19 cellular contexts compared by ENCODE assay signal in genomic region chr14:104171029-104171697, GRCh38. TPM values are rescaled to one million over a fixed set of nuclear protein-coding genes. Genes with fewer than 3 reads are reported as not detected.
DNase-seq lines count a peak whose midpoint lies in the region; ATAC-seq and TF ChIP-seq lines count a peak whose summit lies in the region.
"Had no signal": no experiment of that assay in that cellular context is flagged by ENCODE, and none has a peak within 500 bp of the region (broad histone marks: within the 10 kb centered on the region; RNA-seq: fewer than 3 reads in every experiment).

No MANE protein-coding gene starts in this region.

- H3K9ac ChIP-seq in H9 (ENCODE audit: extremely low read depth, insufficient read length, low read length) (no peak overlapping the region), neural progenitor cell (no peak overlapping the region)
- H3K9ac ChIP-seq: GM23248 had no signal

- H2BK5ac ChIP-seq in H9 (ENCODE audit: insufficient read length, low read length), result no peak overlapping the region

- no peaks in the 10 kb centered on the region for H3K27me3 ChIP-seq in H9 (ENCODE audit: insufficient read depth, low read length)
- H3K27me3 ChIP-seq in neural progenitor cell, result no peaks in the 10 kb centered on the region
- H3K27me3 ChIP-seq: right atrium auricular region had no signal

- H3K4me3 Mint-ChIP-seq in H9, result peak overlapping the region; percentile 25 to 60; a peak in 3 of 5 replicates
- peak overlapping the region; percentile 47 for H3K4me3 Mint-ChIP-seq in WTC11
- no peak overlapping the region for H3K4me3 Mint-ChIP-seq in neural progenitor cell
- H3K4me3 Mint-ChIP-seq: activated naive CD4-positive, alpha-beta T cell treated with anti-CD3 and anti-CD28 coated beads, Interleukin-2, amount 10 ng/mL, durations not matched to agents 7 days and 5 days; dendritic cell treated with granulocyte-macrophage colony-stimulating factor and Interleukin-4, amounts not matched to agents 40 ng/mL and 50 ng/mL, for 4 days; nephron had no signal

- H4K20me1 ChIP-seq in H9 (ENCODE audit: control insufficient read depth, insufficient read depth, insufficient read length) (no peaks in the 10 kb centered on the region), neural progenitor cell (ENCODE audit: low read depth) (peaks cover 32% of the 10 kb centered on the region)

- peaks cover 4% of the 10 kb centered on the region; the same call in 1 of the 2 replicates for H3K4me1 ChIP-seq in H9 (ENCODE audit: insufficient read depth, low read length)
- H3K4me1 ChIP-seq in neural progenitor cell, result peaks cover 28% of the 10 kb centered on the region

- no peak overlapping the region for H2AFZ ChIP-seq in H9 (ENCODE audit: low read length)
- no peak overlapping the region for H2AFZ ChIP-seq in neural progenitor cell (replicated peaks)
- H2AFZ ChIP-seq: GM23248 had no signal

- peak overlapping the region; percentile 44; the same call in 1 of the 2 replicates for H3K14ac ChIP-seq in H9 (ENCODE audit: insufficient read depth, low read length)

- H4K5ac ChIP-seq in H9 (ENCODE audit: insufficient read length, low read depth, low read length), result no peak overlapping the region

- H3K27ac ChIP-seq in H9 (ENCODE audit: insufficient read length, low read depth, low read length), result no peak overlapping the region
- no peak overlapping the region for H3K27ac ChIP-seq in neural progenitor cell
- H3K27ac ChIP-seq: GM23248, right atrium auricular region had no signal

- H2BK120ac ChIP-seq in H9 (ENCODE audit: low read depth, low read length, poor library complexity, severe bottlenecking), result no peak overlapping the region

- H3F3A ChIP-seq in neural progenitor cell (ENCODE audit: low read depth), result no peaks in the 10 kb centered on the region

- no peak overlapping the region for H2BK20ac ChIP-seq in H9 (ENCODE audit: low read depth, low read length, poor library complexity, severe bottlenecking)

- no peaks in the 10 kb centered on the region for H3K79me1 ChIP-seq in H9 (ENCODE audit: insufficient read depth, low read depth, low read length, poor library complexity, severe bottlenecking)

- H3K36me3 Mint-ChIP-seq in H9 (ENCODE audit: insufficient read depth in 1 of 3, low read depth in 3 of 3), result peaks cover 2 to 11% (median 7%) of the 10 kb centered on the region in 3 experiments; a peak in 4 of 7 replicates
- H3K36me3 Mint-ChIP-seq in WTC11, result 0 out of 2 replicates have a peak, but pooled peaks cover 2% of the 10 kb centered on the region
- no peaks in the 10 kb centered on the region for H3K36me3 Mint-ChIP-seq in neural progenitor cell
- H3K36me3 Mint-ChIP-seq: activated naive CD4-positive, alpha-beta T cell treated with anti-CD3 and anti-CD28 coated beads, Interleukin-2, amount 10 ng/mL, durations not matched to agents 7 days and 5 days had no signal

- H3K56ac ChIP-seq in H9 (ENCODE audit: insufficient read length, low read depth, low read length), result no peak overlapping the region

- H2BK15ac ChIP-seq in H9 (ENCODE audit: low read depth, low read length), result no peak overlapping the region

- H2AK5ac ChIP-seq in H9 (ENCODE audit: insufficient read length, low read length), result no peak overlapping the region

- H3K27ac Mint-ChIP-seq in H9 (peak overlapping the region in 1 of 3 experiments; percentile 48; a peak in 1 of 7 replicates), WTC11 (peak overlapping the region; percentile 89), neural progenitor cell (no peak overlapping the region)
- H3K27ac Mint-ChIP-seq: activated naive CD4-positive, alpha-beta T cell treated with anti-CD3 and anti-CD28 coated beads, Interleukin-2, amount 10 ng/mL, durations not matched to agents 7 days and 5 days; dendritic cell treated with granulocyte-macrophage colony-stimulating factor and Interleukin-4, amounts not matched to agents 40 ng/mL and 50 ng/mL, for 4 days had no signal

- H3T11ph ChIP-seq in H9 (ENCODE audit: low read length), result no peak overlapping the region

- H4K8ac ChIP-seq in H9 (replicated peaks; ENCODE audit: insufficient read length, low read depth, low read length), result no peak overlapping the region

- ATAC-seq in WTC11 (peak; percentile 71), GM18907 (IDR thresholded peaks at IDR 0.05; ENCODE audit: unreplicated experiment) (no peak)

- POLR2A ChIA-PET in WTC11 (lab: Charles Lee), result no interaction called here

- H3K4ac ChIP-seq in H9 (ENCODE audit: low read depth, low read length), result no peak overlapping the region

- H3K4me3 ChIP-seq in iPS-18c (ENCODE audit: insufficient read depth, low read depth, low read length) (peak overlapping the region; percentile 15; the same call in 1 of the 2 replicates), neural progenitor cell (no peak overlapping the region)
- H3K4me3 ChIP-seq: GM23248, right atrium auricular region had no signal

- H3K23me2 ChIP-seq in H9 (ENCODE audit: insufficient read length, low read depth, low read length, poor library complexity, severe bottlenecking), result no peaks in the 10 kb centered on the region

- no peak overlapping the region for H3K23ac ChIP-seq in H9 (ENCODE audit: insufficient read length, low read depth, low read length)

- H3K9me3 ChIP-seq in H9 (ENCODE audit: control insufficient read depth, low read depth, low read length) (no peaks in the 10 kb centered on the region), iPS-18c (ENCODE audit: control insufficient read depth, insufficient read depth, low read length) (no peaks in the 10 kb centered on the region), neural progenitor cell (ENCODE audit: low read depth) (no peaks in the 10 kb centered on the region)
- H3K9me3 ChIP-seq: right atrium auricular region had no signal

- H3K79me2 ChIP-seq in H9 (ENCODE audit: insufficient read depth, low read length) (no peaks in the 10 kb centered on the region), neural progenitor cell (ENCODE audit: low read depth) (no peaks in the 10 kb centered on the region)

- peaks cover 25 to 31% of the 10 kb centered on the region in 2 experiments for H3K4me1 Mint-ChIP-seq in H9
- H3K4me1 Mint-ChIP-seq in WTC11, result peaks cover 26% of the 10 kb centered on the region
- H3K4me1 Mint-ChIP-seq in neural progenitor cell, result peaks cover 16% of the 10 kb centered on the region
- H3K4me1 Mint-ChIP-seq: activated naive CD4-positive, alpha-beta T cell treated with anti-CD3 and anti-CD28 coated beads, Interleukin-2, amount 10 ng/mL, durations not matched to agents 7 days and 5 days had no signal

- DNase-seq in H9 (peak; percentile 94), WTC11 (ENCODE audit: low spot score) (peak; percentile 79), neural progenitor cell (ENCODE audit: low spot score) (peak; percentile 70), glomerular visceral epithelial cell (ENCODE audit: extremely low spot score) (no peak), NCI-H146 (lab: John Stamatoyannopoulos, UW) (no peak)
- no peak for DNase-seq in activated CD4-positive, alpha-beta T cell treated with anti-CD3 and anti-CD28 coated beads for 1 hour
- DNase-seq: activated naive CD4-positive, alpha-beta T cell treated with anti-CD3 and anti-CD28 coated beads, Interleukin-2, amount 10 ng/mL, durations not matched to agents 7 days and 5 days; EL; glutamatergic neuron; GM23248; NCI-H187; NCI-H510A treated with DMSO at 0.1 percent for 48 hours; T-helper 9 cell had no signal

- H3K18ac ChIP-seq in H9 (ENCODE audit: insufficient read length, low read depth, low read length), result no peak overlapping the region

- H3K36me3 ChIP-seq in neural progenitor cell, result no peaks in the 10 kb centered on the region
- H3K36me3 ChIP-seq: right atrium auricular region had no signal

- TF ChIP-seq CTCF in H9 (conservative IDR thresholded peaks at IDR 0.05) (peak; percentile 40), WTC11 (IDR thresholded peaks at IDR 0.05) (no peak), neural progenitor cell (IDR thresholded peaks at IDR 0.05) (peak; percentile 33)

- CTCF ChIA-PET in WTC11 (lab: Charles Lee), result interaction anchor here (0.6 to 1.4 kb wide), 12 partner anchors 12 to 393 kb away, joined by 3 to 11 read pairs (median 4); no protein-coding TSS in a partner anchor

- no CpG with 5 or more reads among the region's 28 CpGs for WGBS in H9 (ENCODE audit: extremely low coverage, insufficient read length, low lambda C conversion rate)

- H3K27me3 Mint-ChIP-seq in H9 (ENCODE audit: low read depth), result no peaks in the 10 kb centered on the region; the same call in 1 of the 2 replicates
- no peaks in the 10 kb centered on the region for H3K27me3 Mint-ChIP-seq in WTC11 (ENCODE audit: low read depth)
- H3K27me3 Mint-ChIP-seq in neural progenitor cell (ENCODE audit: insufficient read depth, low read depth), result no peaks in the 10 kb centered on the region
- H3K27me3 Mint-ChIP-seq: activated naive CD4-positive, alpha-beta T cell treated with anti-CD3 and anti-CD28 coated beads, Interleukin-2, amount 10 ng/mL, durations not matched to agents 7 days and 5 days; dendritic cell treated with granulocyte-macrophage colony-stimulating factor and Interleukin-4, amounts not matched to agents 40 ng/mL and 50 ng/mL, for 4 days had no signal

- H2BK12ac ChIP-seq in H9 (ENCODE audit: insufficient read length, low read depth, low read length), result no peak overlapping the region

- H3K9me3 Mint-ChIP-seq in H9 (no peaks in the 10 kb centered on the region), WTC11 (no peaks in the 10 kb centered on the region), neural progenitor cell (no peaks in the 10 kb centered on the region)
- H3K9me3 Mint-ChIP-seq: activated naive CD4-positive, alpha-beta T cell treated with anti-CD3 and anti-CD28 coated beads, Interleukin-2, amount 10 ng/mL, durations not matched to agents 7 days and 5 days; dendritic cell treated with granulocyte-macrophage colony-stimulating factor and Interleukin-4, amounts not matched to agents 40 ng/mL and 50 ng/mL, for 4 days; nephron had no signal

- H3K4me2 ChIP-seq in H9 (ENCODE audit: insufficient read depth, insufficient read length, low read length) (peak overlapping the region; percentile 3), neural progenitor cell (peak overlapping the region; percentile 46)

- H4K91ac ChIP-seq in H9 (ENCODE audit: insufficient read length, low read depth, low read length), result no peak overlapping the region

TF ChIP-seq in WTC11, 78 proteins besides CTCF, POLR2A, EP300 and RAD21 (continues in another document):
- TF ChIP-seq ZNF423 (CRISPR knock-in tag; IDR thresholded peaks at IDR 0.05) (no peak), MXD4 (CRISPR knock-in tag; IDR thresholded peaks at IDR 0.05; ENCODE audit: borderline replicate concordance) (no peak), ETV6 (CRISPR knock-in tag; IDR thresholded peaks at IDR 0.05) (0 out of 2 replicates have a peak, but pooled peaks have one; percentile 37), GRHL2 (CRISPR knock-in tag; IDR thresholded peaks at IDR 0.05; ENCODE audit: insufficient replicate concordance, severe bottlenecking) (no peak)

RNA-seq across cellular contexts. Expression of gene KIF26A, which starts 32.8 kb away (rescaled TPM):
- total RNA-seq in H9 (2021) (43.0 and 44.2 TPM in 2 replicates), WTC11 (2021) (36.4 to 53.4 TPM (median 39.5 TPM) in 3 replicates), neural progenitor cell (ENCODE audit: low replicate concordance) (6.1 and 40.2 TPM in 2 replicates)
- total RNA-seq: GM23248, OCI-LY7 had no signal

Comparison
In these comparisons a context has a peak if more than half of its experiments do, and no peak if none do; other contexts are left out.
1. DNase-seq: peak in H9 (single experiment), WTC11 (single experiment) and neural progenitor cell (single experiment); none in glomerular visceral epithelial cell (single experiment), NCI-H146 (single experiment) and activated CD4-positive, alpha-beta T cell treated with anti-CD3 and anti-CD28 coated beads for 1 hour (single experiment).